ENCODE assay signal across 20 cellular contexts in genomic region chr3:114014211-114014610, GRCh38. TPM values are rescaled to one million over a fixed set of nuclear protein-coding genes. Genes with fewer than 3 reads are reported as not detected.
DNase-seq lines count a peak whose midpoint lies in the region; ATAC-seq and TF ChIP-seq lines count a peak whose summit lies in the region.
"Had no signal": no experiment of that assay in that cellular context is flagged by ENCODE, and none has a peak within 500 bp of the region (broad histone marks: within the 10 kb centered on the region; RNA-seq: fewer than 3 reads in every experiment).

No MANE protein-coding gene starts in this region.

- H3K4me3 ChIP-seq in BLaER1 (no peak overlapping the region), body of pancreas (no peak overlapping the region), adrenal gland (no peak overlapping the region)
- H3K4me3 ChIP-seq in CD4-positive, CD25-positive, alpha-beta regulatory T cell (ENCODE audit: low read depth, low read length): no peak overlapping the region
- H3K4me3 ChIP-seq: GM12878 had no signal

- H3K9me3 Mint-ChIP-seq in CD4-positive, CD25-positive, alpha-beta regulatory T cell: no peaks in the 10 kb centered on the region
- no peaks in the 10 kb centered on the region for H3K9me3 Mint-ChIP-seq in activated CD4-positive, alpha-beta T cell treated with anti-CD3 and anti-CD28 coated beads for 36 hours (ENCODE audit: low read depth)
- H3K9me3 Mint-ChIP-seq: CD14-positive monocyte; CD4-positive, alpha-beta T cell; CD8-positive, alpha-beta T cell had no signal

- H3K27ac Mint-ChIP-seq in CD4-positive, CD25-positive, alpha-beta regulatory T cell: peak overlapping the region in 2 of 3 donors; percentile 9 to 38
- H3K27ac Mint-ChIP-seq in activated CD4-positive, alpha-beta T cell treated with anti-CD3 and anti-CD28 coated beads for 36 hours: no peak overlapping the region
- H3K27ac Mint-ChIP-seq: B cell; CD14-positive monocyte; CD4-positive, alpha-beta T cell; CD8-positive, alpha-beta T cell had no signal

- ATAC-seq in CD4-positive, CD25-positive, alpha-beta regulatory T cell (ENCODE audit: low read depth in 2 of 2): no peak
- ATAC-seq in body of pancreas (no peak), left lobe of liver (peak; percentile 72)
- ATAC-seq in activated CD4-positive, alpha-beta T cell treated with anti-CD3 and anti-CD28 coated beads for 36 hours: no peak
- ATAC-seq: CD8-positive, alpha-beta T cell; GM12878 had no signal

- POLR2A ChIA-PET in activated CD4-positive, alpha-beta T cell treated with anti-CD3 and anti-CD28 coated beads for 36 hours (lab: Charles Lee): no interaction called here

- CTCF ChIA-PET in activated CD4-positive, alpha-beta T cell treated with anti-CD3 and anti-CD28 coated beads for 36 hours (lab: Charles Lee): no interaction called here

- 0 out of 2 replicates have a peak, but pooled peaks cover 5% of the 10 kb centered on the region for H3K4me1 ChIP-seq in BLaER1
- H3K4me1 ChIP-seq in CD4-positive, CD25-positive, alpha-beta regulatory T cell (ENCODE audit: control insufficient read depth, insufficient read depth, low read length, poor library complexity, severe bottlenecking): no peaks in the 10 kb centered on the region
- H3K4me1 ChIP-seq in body of pancreas: no peaks in the 10 kb centered on the region
- H3K4me1 ChIP-seq in adrenal gland (replicated peaks in 1 of 2): no peaks in the 10 kb centered on the region
- H3K4me1 ChIP-seq: Caco-2 had no signal

- TF ChIP-seq CTCF in body of pancreas (IDR thresholded peaks at IDR 0.05) (peak in 1 of 7 experiments; percentile 4), adrenal gland (IDR thresholded peaks at IDR 0.05) (no peak)

- no peaks in the 10 kb centered on the region for H3K27me3 Mint-ChIP-seq in CD4-positive, CD25-positive, alpha-beta regulatory T cell
- no peaks in the 10 kb centered on the region for H3K27me3 Mint-ChIP-seq in activated CD4-positive, alpha-beta T cell treated with anti-CD3 and anti-CD28 coated beads for 36 hours
- H3K27me3 Mint-ChIP-seq: B cell; CD4-positive, alpha-beta T cell had no signal

- peaks cover 10% of the 10 kb centered on the region for H3K36me3 Mint-ChIP-seq in CD4-positive, CD25-positive, alpha-beta regulatory T cell
- no peaks in the 10 kb centered on the region for H3K36me3 Mint-ChIP-seq in activated CD4-positive, alpha-beta T cell treated with anti-CD3 and anti-CD28 coated beads for 36 hours (ENCODE audit: low read depth)
- H3K36me3 Mint-ChIP-seq: CD14-positive monocyte had no signal

- no peak overlapping the region for H3K9ac ChIP-seq in BLaER1

- H3K4me3 Mint-ChIP-seq in CD4-positive, CD25-positive, alpha-beta regulatory T cell: no peak overlapping the region
- H3K4me3 Mint-ChIP-seq in activated CD4-positive, alpha-beta T cell treated with anti-CD3 and anti-CD28 coated beads for 36 hours: no peak overlapping the region
- H3K4me3 Mint-ChIP-seq: B cell; CD14-positive monocyte; CD4-positive, alpha-beta T cell; CD8-positive, alpha-beta T cell had no signal

- TF ChIP-seq POLR2A in body of pancreas (IDR thresholded peaks at IDR 0.05): no peak
- no peak for TF ChIP-seq POLR2A in adrenal gland (IDR thresholded peaks at IDR 0.05)

- H3K27me3 ChIP-seq in BLaER1 (no peaks in the 10 kb centered on the region), body of pancreas (no peaks in the 10 kb centered on the region), adrenal gland (no peaks in the 10 kb centered on the region)
- H3K27me3 ChIP-seq in CD4-positive, CD25-positive, alpha-beta regulatory T cell (ENCODE audit: control insufficient read depth, insufficient read depth, low read length): no peaks in the 10 kb centered on the region

- DNase-seq in CD4-positive, CD25-positive, alpha-beta regulatory T cell: no peak
- peak in 3 of 4 donors; percentile 16 to 21 (median 16) for DNase-seq in body of pancreas
- DNase-seq in left lobe of liver (ENCODE audit: low spot score): no peak
- DNase-seq in AML-193 (lab: John Stamatoyannopoulos, UW): no peak
- no peak for DNase-seq in activated CD4-positive, alpha-beta T cell treated with anti-CD3 and anti-CD28 coated beads for 36 hours
- DNase-seq in EL: no peak
- DNase-seq in adrenal gland: no peak
- DNase-seq: 8988T; ACHN; C1 segment of cervical spinal cord; Caco-2; Calu3; CD4-positive, alpha-beta T cell; CD8-positive, alpha-beta T cell; DMS79 treated with DMSO at 0.1 percent for 48 hours; GDM1 had no signal

- H3K9me3 ChIP-seq in BLaER1 (no peaks in the 10 kb centered on the region), body of pancreas (no peaks in the 10 kb centered on the region), adrenal gland (replicated peaks in 1 of 3) (peaks cover 0 to 4% (median 0%) of the 10 kb centered on the region in 3 donors)
- H3K9me3 ChIP-seq in CD4-positive, CD25-positive, alpha-beta regulatory T cell (ENCODE audit: control insufficient read depth in 2 of 2, low read length in 2 of 2): no peaks in the 10 kb centered on the region
- H3K9me3 ChIP-seq: Caco-2 had no signal

- H4K20me1 ChIP-seq in BLaER1: no peaks in the 10 kb centered on the region

- H3K36me3 ChIP-seq in BLaER1 (no peaks in the 10 kb centered on the region), body of pancreas (replicated peaks in 1 of 2; ENCODE audit: insufficient read depth in 1 of 2, low read depth in 2 of 2) (no peaks in the 10 kb centered on the region), adrenal gland (replicated peaks in 1 of 2) (peaks cover 0 to 4% of the 10 kb centered on the region in 2 donors)
- no peaks in the 10 kb centered on the region for H3K36me3 ChIP-seq in CD4-positive, CD25-positive, alpha-beta regulatory T cell (ENCODE audit: control insufficient read depth, insufficient read depth, low read length)

- H3K27ac ChIP-seq in BLaER1 (no peak overlapping the region), body of pancreas (no peak overlapping the region), adrenal gland (no peak overlapping the region)
- no peak overlapping the region for H3K27ac ChIP-seq in CD4-positive, CD25-positive, alpha-beta regulatory T cell (ENCODE audit: insufficient read depth, low read length, poor library complexity, severe bottlenecking)

- intact Hi-C loops in body of pancreas (cut with DNase I): no loop called here
- intact Hi-C loops in activated CD4-positive, alpha-beta T cell treated with anti-CD3 and anti-CD28 coated beads for 36 hours (cut with DNase I, micrococcal nuclease): no loop called here
- intact Hi-C loops in adrenal gland (cut with DNase I): no loop called here

- peak overlapping the region; percentile 12; the same call in 1 of the 2 replicates for H3K4me2 ChIP-seq in BLaER1

- no peaks in the 10 kb centered on the region for H3K4me1 Mint-ChIP-seq in CD4-positive, CD25-positive, alpha-beta regulatory T cell
- H3K4me1 Mint-ChIP-seq in activated CD4-positive, alpha-beta T cell treated with anti-CD3 and anti-CD28 coated beads for 36 hours: no peaks in the 10 kb centered on the region
- H3K4me1 Mint-ChIP-seq: CD14-positive monocyte had no signal

- 62 to 66% methylated on average over 7 of the region's 7 CpGs for WGBS in body of pancreas, 2 donors
- WGBS in adrenal gland, 4 donors: 88 to 98% (median 93%) methylated on average over 7 of the region's 7 CpGs

RNA-seq across cellular contexts. Expression of gene CCDC191, which starts 42.1 kb away (rescaled TPM):
- total RNA-seq in CD4-positive, CD25-positive, alpha-beta regulatory T cell: 6.5 TPM
- polyA plus RNA-seq in CD4-positive, CD25-positive, alpha-beta regulatory T cell: 1 to 10 TPM in 3 of 4 donors, under 1 TPM in 1; 0.87 to 3.3 (median 1.3) TPM
- total RNA-seq in body of pancreas: 10 to 100 TPM in 1 of 2 donors, 1 to 10 TPM in 1; 5.4 to 11.9 TPM
- total RNA-seq in left lobe of liver: 0.98 TPM
- 1 to 10 TPM; 2.2 to 2.4 TPM for total RNA-seq in activated CD4-positive, alpha-beta T cell treated with anti-CD3 and anti-CD28 coated beads for 36 hours
- total RNA-seq in adrenal gland: 1 to 10 TPM in 7 of 8 donors, under 1 TPM in 1; 0.60 to 8.7 (median 3.8) TPM
- polyA plus RNA-seq in adrenal gland: 10 to 100 TPM in 1 of 3 donors, 1 to 10 TPM in 2; 3.7 to 13.1 (median 7.7) TPM

RNA-seq across cellular contexts. Expression of gene QTRT2, which starts 42.3 kb away (rescaled TPM):
- 40.2 TPM for total RNA-seq in CD4-positive, CD25-positive, alpha-beta regulatory T cell
- 10 to 100 TPM in 3 of 4 donors, 1 to 10 TPM in 1; 8.3 to 14.1 (median 10.8) TPM for polyA plus RNA-seq in CD4-positive, CD25-positive, alpha-beta regulatory T cell
- 10 to 100 TPM; 10.6 to 15.8 TPM for total RNA-seq in body of pancreas
- total RNA-seq in left lobe of liver: 6.6 TPM
- 10 to 100 TPM; 31.3 to 47.0 TPM for total RNA-seq in activated CD4-positive, alpha-beta T cell treated with anti-CD3 and anti-CD28 coated beads for 36 hours
- 10 to 100 TPM; 11.0 to 45.5 (median 22.2) TPM for total RNA-seq in adrenal gland
- 10 to 100 TPM in 1 of 3 donors, 1 to 10 TPM in 2; 6.9 to 35.8 (median 8.2) TPM for polyA plus RNA-seq in adrenal gland

Comparison
In these comparisons a context has a peak if more than half of its experiments do, and no peak if none do; other contexts are left out.
1. DNase-seq: peak in body of pancreas (3 of 4); none in CD4-positive, CD25-positive, alpha-beta regulatory T cell (0 of 3), left lobe of liver (single experiment), AML-193 (0 of 2), activated CD4-positive, alpha-beta T cell treated with anti-CD3 and anti-CD28 coated beads for 36 hours (single experiment), EL (single experiment) and adrenal gland (0 of 7).